Comparison of ENCODE assay signal across 1 cellular context in the genomic region with DNA sequence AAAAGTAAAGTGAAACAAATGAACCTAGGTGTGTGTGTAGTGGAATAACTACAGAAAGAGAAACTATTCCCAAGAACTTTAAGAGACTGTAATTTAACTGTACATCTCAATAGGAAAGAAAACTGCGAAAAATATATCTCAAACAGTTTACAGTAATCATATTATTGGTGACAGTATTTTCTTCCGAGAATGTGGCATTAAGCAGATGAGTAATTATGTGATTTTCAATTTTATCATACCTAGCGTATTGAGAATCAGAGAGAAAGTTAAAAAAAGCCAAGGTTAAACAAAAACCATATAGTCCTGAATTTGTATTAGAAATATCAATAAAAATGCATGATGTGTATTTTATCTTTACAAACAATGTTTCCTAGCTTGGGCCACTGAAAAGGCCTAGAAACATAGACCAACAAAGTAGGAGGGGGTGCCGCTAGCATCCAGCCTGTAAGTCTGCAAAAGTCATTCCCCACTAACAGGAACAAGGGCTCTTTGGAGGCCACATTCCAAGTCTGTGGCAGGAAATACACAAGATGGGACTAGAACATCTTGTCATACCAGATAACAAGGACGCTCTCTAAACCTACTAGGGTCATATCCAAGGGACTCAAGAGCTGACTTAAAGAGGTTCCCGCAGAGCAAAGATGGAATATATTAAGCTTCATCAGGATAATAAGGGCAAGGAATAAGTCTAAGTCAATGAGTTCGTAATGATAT.
TF ChIP-seq lines count a peak whose summit lies in the region.

No MANE protein-coding gene starts in this region.

TF ChIP-seq in K562, 482 proteins besides CTCF, POLR2A, EP300 and RAD21 (continues in another document):
- TF ChIP-seq ZBTB8A (IDR thresholded peaks at IDR 0.05; ENCODE audit: partially characterized antibody) (no peak), BMI1 (IDR thresholded peaks at IDR 0.05; ENCODE audit: low read length) (no peak), NR2C2 (CRISPR knock-in tag; IDR thresholded peaks at IDR 0.05) (no peak), NR2C2 (tag; IDR thresholded peaks at IDR 0.05) (0 out of 2 replicates have a peak, but pooled peaks have one; percentile 15), ARID1B (IDR thresholded peaks at IDR 0.05) (peak; percentile 69), CXXC5 (CRISPR knock-in tag; IDR thresholded peaks at IDR 0.05) (peak; percentile 48), PYGO2 (tag; IDR thresholded peaks at IDR 0.05) (no peak), STAT5B (CRISPR knock-in tag; IDR thresholded peaks at IDR 0.05) (no peak), TEAD4 (IDR thresholded peaks at IDR 0.05; ENCODE audit: low read length) (peak; percentile 74), TEAD4 (CRISPR knock-in tag; IDR thresholded peaks at IDR 0.05; ENCODE audit: borderline replicate concordance) (no peak), SMAD4 (CRISPR knock-in tag; conservative IDR thresholded peaks at IDR 0.05) (no peak), DPF2 (IDR thresholded peaks at IDR 0.05) (peak; percentile 53; the same call in 1 of the 2 replicates), ILK (tag; IDR thresholded peaks at IDR 0.05; ENCODE audit: borderline replicate concordance, low read depth) (no peak), CTBP1 (IDR thresholded peaks at IDR 0.05; ENCODE audit: borderline replicate concordance) (no peak), POLR3G (IDR thresholded peaks at IDR 0.05; ENCODE audit: extremely low read depth, insufficient read length, insufficient replicate concordance) (no peak), POU5F1 (IDR thresholded peaks at IDR 0.05; ENCODE audit: borderline replicate concordance, low read depth, low read length, partially characterized antibody) (no peak), CHD4 (IDR thresholded peaks at IDR 0.05; ENCODE audit: insufficient read depth, insufficient replicate concordance, low read depth, low read length, poor library complexity, severe bottlenecking) (no peak), RBBP5 (IDR thresholded peaks at IDR 0.05; ENCODE audit: borderline replicate concordance, insufficient read depth, low read length, poor library complexity, severe bottlenecking) (no peak), CBFA2T3 (IDR thresholded peaks at IDR 0.05) (peak; percentile 46; the same call in 1 of the 2 replicates), HOXB6 (CRISPR knock-in tag; IDR thresholded peaks at IDR 0.05; ENCODE audit: borderline replicate concordance) (no peak), RBM39 (optimal IDR thresholded peaks at IDR 0.05; ENCODE audit: low read depth, low read length) (no peak), HMBOX1 (IDR thresholded peaks at IDR 0.05) (peak; percentile 57), PURB (CRISPR knock-in tag; IDR thresholded peaks at IDR 0.05; ENCODE audit: low read depth) (no peak), ZNF699 (CRISPR knock-in tag; IDR thresholded peaks at IDR 0.05; ENCODE audit: insufficient replicate concordance) (no peak), BHLHE40 (IDR thresholded peaks at IDR 0.05; ENCODE audit: low read length) (no peak), KDM4B (IDR thresholded peaks at IDR 0.05; ENCODE audit: borderline replicate concordance in 2 of 2, low read depth in 1 of 2) (no peak), ATF3 (IDR thresholded peaks at IDR 0.05) (no peak), ATF3 (CRISPR knock-in tag; conservative IDR thresholded peaks at IDR 0.05) (no peak), HIVEP1 (CRISPR knock-in tag; IDR thresholded peaks at IDR 0.05) (no peak), ZKSCAN1 (IDR thresholded peaks at IDR 0.05; ENCODE audit: low read depth, low read length) (no peak), ZHX1 (conservative IDR thresholded peaks at IDR 0.05; ENCODE audit: low read length) (no peak), ZNF592 (IDR thresholded peaks at IDR 0.05) (peak; percentile 43; the same call in 1 of the 2 replicates), ETV1 (tag; conservative IDR thresholded peaks at IDR 0.05; ENCODE audit: low read depth) (0 out of 2 replicates have a peak, but pooled peaks have one; percentile 14), HDAC3 (IDR thresholded peaks at IDR 0.05; ENCODE audit: borderline replicate concordance, partially characterized antibody) (no peak), PRDM10 (IDR thresholded peaks at IDR 0.05; ENCODE audit: partially characterized antibody) (no peak), SMARCE1 (IDR thresholded peaks at IDR 0.05) (no peak)
- TF ChIP-seq, protein P1, sequence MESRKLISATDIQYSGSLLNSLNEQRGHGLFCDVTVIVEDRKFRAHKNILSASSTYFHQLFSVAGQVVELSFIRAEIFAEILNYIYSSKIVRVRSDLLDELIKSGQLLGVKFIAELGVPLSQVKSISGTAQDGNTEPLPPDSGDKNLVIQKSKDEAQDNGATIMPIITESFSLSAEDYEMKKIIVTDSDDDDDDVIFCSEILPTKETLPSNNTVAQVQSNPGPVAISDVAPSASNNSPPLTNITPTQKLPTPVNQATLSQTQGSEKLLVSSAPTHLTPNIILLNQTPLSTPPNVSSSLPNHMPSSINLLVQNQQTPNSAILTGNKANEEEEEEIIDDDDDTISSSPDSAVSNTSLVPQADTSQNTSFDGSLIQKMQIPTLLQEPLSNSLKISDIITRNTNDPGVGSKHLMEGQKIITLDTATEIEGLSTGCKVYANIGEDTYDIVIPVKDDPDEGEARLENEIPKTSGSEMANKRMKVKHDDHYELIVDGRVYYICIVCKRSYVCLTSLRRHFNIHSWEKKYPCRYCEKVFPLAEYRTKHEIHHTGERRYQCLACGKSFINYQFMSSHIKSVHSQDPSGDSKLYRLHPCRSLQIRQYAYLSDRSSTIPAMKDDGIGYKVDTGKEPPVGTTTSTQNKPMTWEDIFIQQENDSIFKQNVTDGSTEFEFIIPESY (CRISPR knock-in tag; IDR thresholded peaks at IDR 0.05) = no peak
- TF ChIP-seq, protein P2, sequence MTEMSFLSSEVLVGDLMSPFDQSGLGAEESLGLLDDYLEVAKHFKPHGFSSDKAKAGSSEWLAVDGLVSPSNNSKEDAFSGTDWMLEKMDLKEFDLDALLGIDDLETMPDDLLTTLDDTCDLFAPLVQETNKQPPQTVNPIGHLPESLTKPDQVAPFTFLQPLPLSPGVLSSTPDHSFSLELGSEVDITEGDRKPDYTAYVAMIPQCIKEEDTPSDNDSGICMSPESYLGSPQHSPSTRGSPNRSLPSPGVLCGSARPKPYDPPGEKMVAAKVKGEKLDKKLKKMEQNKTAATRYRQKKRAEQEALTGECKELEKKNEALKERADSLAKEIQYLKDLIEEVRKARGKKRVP (CRISPR knock-in tag; IDR thresholded peaks at IDR 0.05) = no peak
- TF ChIP-seq, protein P3, sequence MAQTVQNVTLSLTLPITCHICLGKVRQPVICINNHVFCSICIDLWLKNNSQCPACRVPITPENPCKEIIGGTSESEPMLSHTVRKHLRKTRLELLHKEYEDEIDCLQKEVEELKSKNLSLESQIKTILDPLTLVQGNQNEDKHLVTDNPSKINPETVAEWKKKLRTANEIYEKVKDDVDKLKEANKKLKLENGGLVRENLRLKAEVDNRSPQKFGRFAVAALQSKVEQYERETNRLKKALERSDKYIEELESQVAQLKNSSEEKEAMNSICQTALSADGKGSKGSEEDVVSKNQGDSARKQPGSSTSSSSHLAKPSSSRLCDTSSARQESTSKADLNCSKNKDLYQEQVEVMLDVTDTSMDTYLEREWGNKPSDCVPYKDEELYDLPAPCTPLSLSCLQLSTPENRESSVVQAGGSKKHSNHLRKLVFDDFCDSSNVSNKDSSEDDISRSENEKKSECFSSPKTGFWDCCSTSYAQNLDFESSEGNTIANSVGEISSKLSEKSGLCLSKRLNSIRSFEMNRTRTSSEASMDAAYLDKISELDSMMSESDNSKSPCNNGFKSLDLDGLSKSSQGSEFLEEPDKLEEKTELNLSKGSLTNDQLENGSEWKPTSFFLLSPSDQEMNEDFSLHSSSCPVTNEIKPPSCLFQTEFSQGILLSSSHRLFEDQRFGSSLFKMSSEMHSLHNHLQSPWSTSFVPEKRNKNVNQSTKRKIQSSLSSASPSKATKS (CRISPR knock-in tag; IDR thresholded peaks at IDR 0.05) = no peak
- TF ChIP-seq, protein P4, sequence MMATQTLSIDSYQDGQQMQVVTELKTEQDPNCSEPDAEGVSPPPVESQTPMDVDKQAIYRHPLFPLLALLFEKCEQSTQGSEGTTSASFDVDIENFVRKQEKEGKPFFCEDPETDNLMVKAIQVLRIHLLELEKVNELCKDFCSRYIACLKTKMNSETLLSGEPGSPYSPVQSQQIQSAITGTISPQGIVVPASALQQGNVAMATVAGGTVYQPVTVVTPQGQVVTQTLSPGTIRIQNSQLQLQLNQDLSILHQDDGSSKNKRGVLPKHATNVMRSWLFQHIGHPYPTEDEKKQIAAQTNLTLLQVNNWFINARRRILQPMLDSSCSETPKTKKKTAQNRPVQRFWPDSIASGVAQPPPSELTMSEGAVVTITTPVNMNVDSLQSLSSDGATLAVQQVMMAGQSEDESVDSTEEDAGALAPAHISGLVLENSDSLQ (IDR thresholded peaks at IDR 0.05) = no peak
